In the genomic region with DNA sequence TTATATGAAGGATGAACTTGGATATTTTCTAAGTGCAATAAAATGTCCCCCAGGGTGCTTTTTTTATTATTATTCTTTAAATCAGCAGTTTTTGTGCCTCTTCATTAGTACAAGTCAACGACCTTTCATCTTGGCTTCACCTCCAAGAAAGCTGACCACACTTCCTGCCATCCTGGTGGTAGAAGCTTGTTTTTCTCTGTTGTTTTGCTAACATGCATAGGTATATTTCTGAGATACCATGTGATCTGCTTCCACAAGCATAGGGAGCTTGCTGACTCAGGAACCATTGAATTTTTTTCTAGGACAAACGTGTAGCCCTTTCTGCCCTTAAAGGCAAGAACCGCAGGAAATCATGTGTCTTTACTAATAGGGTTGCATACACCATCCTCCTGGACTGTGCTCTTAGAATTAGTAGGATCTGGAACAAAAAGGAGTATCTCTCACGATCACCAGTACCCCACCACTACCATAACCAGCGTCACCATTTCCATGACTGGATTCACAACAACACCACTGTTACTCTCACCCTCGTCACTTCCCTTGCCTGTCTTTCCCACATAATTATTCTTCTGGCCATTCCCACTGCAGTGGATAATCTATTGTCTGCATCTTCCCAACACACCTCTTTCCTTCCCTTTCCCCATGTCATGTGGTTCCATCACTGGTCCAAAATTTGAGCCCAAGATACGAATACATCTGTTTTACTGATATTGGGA, we compare ENCODE assay signal across 14 cellular contexts.
DNase-seq lines count a peak whose midpoint lies in the region; ATAC-seq and TF ChIP-seq lines count a peak whose summit lies in the region.
"Had no signal": no experiment of that assay in that cellular context is flagged by ENCODE, and none has a peak within 500 bp of the region (broad histone marks: within the 10 kb centered on the region; RNA-seq: fewer than 3 reads in every experiment).

No MANE protein-coding gene starts in this region.

- DNase-seq in M059J (ENCODE audit: low read depth): peak; percentile 47
- DNase-seq in dermis microvascular lymphatic vessel endothelial cell (ENCODE audit: low read depth in 2 of 2): peak; percentile 23 to 59
- peak; percentile 26 for DNase-seq in fibroblast of mammary gland (ENCODE audit: low read depth)
- no peak for DNase-seq in sciatic nerve (ENCODE audit: low spot score)
- no peak for DNase-seq in activated T-cell treated with anti-CD3 and anti-CD28 coated beads for 4 hours
- no peak for DNase-seq in SK-N-SH
- no peak for DNase-seq in mesenteric fat pad (ENCODE audit: low spot score)
- DNase-seq: 8988T; Calu3; CD4-positive, alpha-beta memory T cell; DMS53; GOT3; H9 had no signal

- H4K20me1 ChIP-seq in SK-N-SH (ENCODE audit: insufficient read depth): no peaks in the 10 kb centered on the region
- H4K20me1 ChIP-seq: BLaER1 had no signal

- POLR2A ChIA-PET in SK-N-SH (lab: Yijun Ruan, JAX): no interaction called here

- no peak overlapping the region for H2AFZ ChIP-seq in SK-N-SH (ENCODE audit: low read depth)

- H3K9me2 ChIP-seq in SK-N-SH: no peaks in the 10 kb centered on the region

- no peaks in the 10 kb centered on the region for H3K79me2 ChIP-seq in SK-N-SH (ENCODE audit: insufficient read depth)

- CTCF ChIA-PET in SK-N-SH (lab: Yijun Ruan, JAX): no interaction called here

- no peak for TF ChIP-seq CTCF in fibroblast of mammary gland (conservative IDR thresholded peaks at IDR 0.05; ENCODE audit: control insufficient read depth, insufficient read depth, low read depth, low read length)
- no peak for TF ChIP-seq CTCF in SK-N-SH (IDR thresholded peaks at IDR 0.05)

- H3K4me2 ChIP-seq in SK-N-SH: no peak overlapping the region
- H3K4me2 ChIP-seq: BLaER1 had no signal

- no peak for TF ChIP-seq EP300 in SK-N-SH (IDR thresholded peaks at IDR 0.05; ENCODE audit: borderline replicate concordance in 1 of 2, low read depth in 1 of 2, low read length in 1 of 2)

- H3K4me3 ChIP-seq in fibroblast of mammary gland (ENCODE audit: control insufficient read depth, low read depth, low read length) (no peak overlapping the region), SK-N-SH (ENCODE audit: low read depth in 2 of 2, low read length in 1 of 2) (no peak overlapping the region)
- H3K4me3 ChIP-seq: BLaER1 had no signal

- TF ChIP-seq RAD21 in SK-N-SH (IDR thresholded peaks at IDR 0.05; ENCODE audit: low read length): no peak

- no peaks in the 10 kb centered on the region for H3K27me3 ChIP-seq in SK-N-SH (ENCODE audit: insufficient read depth)
- H3K27me3 ChIP-seq: BLaER1 had no signal

- H3K9ac ChIP-seq in SK-N-SH: no peak overlapping the region
- H3K9ac ChIP-seq: BLaER1 had no signal

- WGBS in SK-N-SH (ENCODE audit: low lambda C conversion rate): 20% methylated on average over 7 of the region's 7 CpGs

- H3K9me3 ChIP-seq in SK-N-SH: no peaks in the 10 kb centered on the region
- H3K9me3 ChIP-seq: BLaER1 had no signal

- intact Hi-C loops in sciatic nerve (cut with DNase I): no loop called here

- no peaks in the 10 kb centered on the region for H3F3A ChIP-seq in SK-N-SH (replicated peaks; ENCODE audit: insufficient read depth)

- H3K36me3 ChIP-seq in SK-N-SH (replicated peaks in 1 of 2; ENCODE audit: control insufficient read depth in 1 of 2, insufficient read depth in 2 of 2, low read length in 1 of 2): no peaks in the 10 kb centered on the region
- H3K36me3 ChIP-seq: BLaER1 had no signal

- H3K27ac ChIP-seq in SK-N-SH (ENCODE audit: low read depth in 2 of 2, low read length in 1 of 2): no peak overlapping the region
- H3K27ac ChIP-seq: BLaER1 had no signal

- peak; percentile 47 for ATAC-seq in sciatic nerve

- H3K4me1 ChIP-seq in SK-N-SH (ENCODE audit: control insufficient read depth in 1 of 2, insufficient read depth in 2 of 2, low read depth in 1 of 2, low read length in 1 of 2): no peaks in the 10 kb centered on the region
- H3K4me1 ChIP-seq: BLaER1 had no signal

TF ChIP-seq in SK-N-SH, 30 proteins besides CTCF, POLR2A, EP300 and RAD21:
- TF ChIP-seq NFIC (IDR thresholded peaks at IDR 0.05; ENCODE audit: borderline replicate concordance) (no peak), YY1 (IDR thresholded peaks at IDR 0.05; ENCODE audit: low read depth) (no peak), FOSL2 (IDR thresholded peaks at IDR 0.05; ENCODE audit: borderline replicate concordance, low read depth) (no peak), TEAD4 (IDR thresholded peaks at IDR 0.05; ENCODE audit: borderline replicate concordance, insufficient read depth) (no peak), MXI1 (IDR thresholded peaks at IDR 0.05; ENCODE audit: low read depth, low read length) (no peak), RFX5 (IDR thresholded peaks at IDR 0.05; ENCODE audit: low read length) (no peak), SIN3A (IDR thresholded peaks at IDR 0.05; ENCODE audit: borderline replicate concordance, low read depth, low read length) (no peak), FOXM1 (IDR thresholded peaks at IDR 0.05; ENCODE audit: low read depth) (no peak), FOXJ3 (CRISPR knock-in tag; IDR thresholded peaks at IDR 0.05) (no peak)
- TF ChIP-seq, protein P1, sequence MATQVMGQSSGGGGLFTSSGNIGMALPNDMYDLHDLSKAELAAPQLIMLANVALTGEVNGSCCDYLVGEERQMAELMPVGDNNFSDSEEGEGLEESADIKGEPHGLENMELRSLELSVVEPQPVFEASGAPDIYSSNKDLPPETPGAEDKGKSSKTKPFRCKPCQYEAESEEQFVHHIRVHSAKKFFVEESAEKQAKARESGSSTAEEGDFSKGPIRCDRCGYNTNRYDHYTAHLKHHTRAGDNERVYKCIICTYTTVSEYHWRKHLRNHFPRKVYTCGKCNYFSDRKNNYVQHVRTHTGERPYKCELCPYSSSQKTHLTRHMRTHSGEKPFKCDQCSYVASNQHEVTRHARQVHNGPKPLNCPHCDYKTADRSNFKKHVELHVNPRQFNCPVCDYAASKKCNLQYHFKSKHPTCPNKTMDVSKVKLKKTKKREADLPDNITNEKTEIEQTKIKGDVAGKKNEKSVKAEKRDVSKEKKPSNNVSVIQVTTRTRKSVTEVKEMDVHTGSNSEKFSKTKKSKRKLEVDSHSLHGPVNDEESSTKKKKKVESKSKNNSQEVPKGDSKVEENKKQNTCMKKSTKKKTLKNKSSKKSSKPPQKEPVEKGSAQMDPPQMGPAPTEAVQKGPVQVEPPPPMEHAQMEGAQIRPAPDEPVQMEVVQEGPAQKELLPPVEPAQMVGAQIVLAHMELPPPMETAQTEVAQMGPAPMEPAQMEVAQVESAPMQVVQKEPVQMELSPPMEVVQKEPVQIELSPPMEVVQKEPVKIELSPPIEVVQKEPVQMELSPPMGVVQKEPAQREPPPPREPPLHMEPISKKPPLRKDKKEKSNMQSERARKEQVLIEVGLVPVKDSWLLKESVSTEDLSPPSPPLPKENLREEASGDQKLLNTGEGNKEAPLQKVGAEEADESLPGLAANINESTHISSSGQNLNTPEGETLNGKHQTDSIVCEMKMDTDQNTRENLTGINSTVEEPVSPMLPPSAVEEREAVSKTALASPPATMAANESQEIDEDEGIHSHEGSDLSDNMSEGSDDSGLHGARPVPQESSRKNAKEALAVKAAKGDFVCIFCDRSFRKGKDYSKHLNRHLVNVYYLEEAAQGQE (IDR thresholded peaks at IDR 0.05; ENCODE audit: low read depth, low read length): no peak
- TF ChIP-seq, protein P2, sequence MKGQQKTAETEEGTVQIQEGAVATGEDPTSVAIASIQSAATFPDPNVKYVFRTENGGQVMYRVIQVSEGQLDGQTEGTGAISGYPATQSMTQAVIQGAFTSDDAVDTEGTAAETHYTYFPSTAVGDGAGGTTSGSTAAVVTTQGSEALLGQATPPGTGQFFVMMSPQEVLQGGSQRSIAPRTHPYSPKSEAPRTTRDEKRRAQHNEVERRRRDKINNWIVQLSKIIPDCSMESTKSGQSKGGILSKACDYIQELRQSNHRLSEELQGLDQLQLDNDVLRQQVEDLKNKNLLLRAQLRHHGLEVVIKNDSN (IDR thresholded peaks at IDR 0.05; ENCODE audit: borderline replicate concordance, low read depth): no peak

Comparison
In these comparisons a context has a peak if more than half of its experiments do, and no peak if none do; other contexts are left out.
1. DNase-seq: peak in M059J (single experiment), dermis microvascular lymphatic vessel endothelial cell (2 of 2) and fibroblast of mammary gland (single experiment); none in sciatic nerve (single experiment), activated T-cell treated with anti-CD3 and anti-CD28 coated beads for 4 hours (single experiment), SK-N-SH (single experiment) and mesenteric fat pad (single experiment).